Comparison of ENCODE assay signal across 15 cellular contexts in the genomic region with DNA sequence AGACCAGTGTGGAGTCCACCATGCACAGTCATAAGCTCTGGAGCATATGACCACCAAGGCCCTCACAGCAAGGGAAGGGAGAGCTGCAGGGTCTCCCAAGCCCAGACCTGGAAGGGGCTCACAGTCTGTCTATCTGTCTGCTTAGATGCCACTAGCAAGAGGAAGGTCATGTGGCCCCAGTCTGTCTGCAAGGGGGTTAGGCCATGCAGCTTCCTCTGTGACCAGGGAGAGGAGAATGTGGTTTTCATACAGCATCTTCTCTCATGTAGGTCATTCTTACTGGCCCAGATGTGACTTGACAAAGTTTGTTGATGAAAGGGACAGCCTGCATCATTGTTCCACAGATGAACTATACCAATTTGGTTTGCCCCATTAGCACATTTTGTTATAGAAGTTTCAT.
DNase-seq lines count a peak whose midpoint lies in the region; ATAC-seq and TF ChIP-seq lines count a peak whose summit lies in the region.
"Had no signal": no experiment of that assay in that cellular context is flagged by ENCODE, and none has a peak within 500 bp of the region (broad histone marks: within the 10 kb centered on the region; RNA-seq: fewer than 3 reads in every experiment).

No MANE protein-coding gene starts in this region.

- H3K27me3 Mint-ChIP-seq in T-helper 17 cell, result no peaks in the 10 kb centered on the region
- H3K27me3 Mint-ChIP-seq in immature natural killer cell (ENCODE audit: low read depth in 3 of 3), result peaks cover 0 to 6% (median 0%) of the 10 kb centered on the region in 3 donors
- peaks cover 2% of the 10 kb centered on the region for H3K27me3 Mint-ChIP-seq in GM23338 (ENCODE audit: insufficient read depth, low read depth, poor library complexity)

- H2AFZ ChIP-seq in DND-41 (ENCODE audit: low read depth, low read length), result no peak overlapping the region
- H2AFZ ChIP-seq in GM23338, result no peak overlapping the region

- H3K79me2 ChIP-seq in DND-41 (ENCODE audit: insufficient read depth, low read length) (no peaks in the 10 kb centered on the region), GM23338 (replicated peaks; ENCODE audit: insufficient read depth) (no peaks in the 10 kb centered on the region)

- no peaks in the 10 kb centered on the region for H3K9me3 Mint-ChIP-seq in immature natural killer cell
- no peaks in the 10 kb centered on the region for H3K9me3 Mint-ChIP-seq in GM23338

- peaks cover 3% of the 10 kb centered on the region; the same call in 1 of the 2 replicates for H4K20me1 ChIP-seq in DND-41 (ENCODE audit: insufficient read depth, low read length)
- H4K20me1 ChIP-seq in GM23338 (replicated peaks; ENCODE audit: insufficient read depth), result no peaks in the 10 kb centered on the region
- H4K20me1 ChIP-seq: BLaER1 had no signal

- H3K36me3 Mint-ChIP-seq in T-helper 17 cell (ENCODE audit: low read depth), result no peaks in the 10 kb centered on the region
- H3K36me3 Mint-ChIP-seq in immature natural killer cell, result peaks cover 0 to 18% (median 0%) of the 10 kb centered on the region in 3 donors
- H3K36me3 Mint-ChIP-seq in GM23338 (ENCODE audit: low read depth), result no peaks in the 10 kb centered on the region

- no peaks in the 10 kb centered on the region for H3K9me2 ChIP-seq in GM23338 (ENCODE audit: insufficient read depth)

- H3K4me2 ChIP-seq in DND-41 (ENCODE audit: insufficient read depth, low read length) (peak overlapping the region; percentile 49), GM23338 (no peak overlapping the region)
- H3K4me2 ChIP-seq: BLaER1 had no signal

- peak overlapping the region; percentile 65; the same call in 1 of the 2 replicates for H3K27ac ChIP-seq in DND-41 (ENCODE audit: low read length)
- H3K27ac ChIP-seq in GM23338 (ENCODE audit: low read depth), result no peak overlapping the region
- H3K27ac ChIP-seq: BLaER1 had no signal

- no peaks in the 10 kb centered on the region for H3K36me3 ChIP-seq in DND-41 (ENCODE audit: insufficient read depth, low read length)
- H3K36me3 ChIP-seq in GM23338 (ENCODE audit: insufficient read depth), result no peaks in the 10 kb centered on the region
- H3K36me3 ChIP-seq: BLaER1 had no signal

- H3K4me1 ChIP-seq in DND-41 (ENCODE audit: insufficient read depth, low read length) (peaks cover 38% of the 10 kb centered on the region), GM23338 (ENCODE audit: insufficient read depth) (no peaks in the 10 kb centered on the region)

- peak; percentile 59; the same call in 2 of the 3 replicates for ATAC-seq in DND-41 (ENCODE audit: insufficient read depth, low read depth)
- ATAC-seq in T-helper 17 cell, result no peak
- no peak for ATAC-seq in GM23338

- TF ChIP-seq CTCF in DND-41 (IDR thresholded peaks at IDR 0.05; ENCODE audit: borderline replicate concordance, extremely low read depth, low read length, poor library complexity, severe bottlenecking), result no peak
- no peak for TF ChIP-seq CTCF in GM23338 (conservative IDR thresholded peaks at IDR 0.05; ENCODE audit: low read depth in 2 of 2)

- H3K27ac Mint-ChIP-seq in T-helper 17 cell (peak overlapping the region; percentile 76), immature natural killer cell (peak overlapping the region; percentile 53 to 88 (median 80)), GM23338 (no peak overlapping the region)

- H3K4me3 Mint-ChIP-seq in T-helper 17 cell (no peak overlapping the region), immature natural killer cell (peak overlapping the region; percentile 36 to 75 (median 63)), GM23338 (no peak overlapping the region)

- H3K4me1 Mint-ChIP-seq in T-helper 17 cell (peaks cover 48% of the 10 kb centered on the region), immature natural killer cell (peaks cover 64 to 69% of the 10 kb centered on the region in 2 donors), GM23338 (no peaks in the 10 kb centered on the region; the same call in 2 of the 3 replicates)

- H3F3A ChIP-seq in GM23338 (replicated peaks; ENCODE audit: low read depth), result no peaks in the 10 kb centered on the region

- H3K9ac ChIP-seq in DND-41 (ENCODE audit: low read depth, low read length), result peak overlapping the region; percentile 14; the same call in 1 of the 2 replicates
- H3K9ac ChIP-seq: BLaER1 had no signal

- H3K9me3 ChIP-seq in DND-41 (ENCODE audit: insufficient read depth, low read length, severe bottlenecking) (no peaks in the 10 kb centered on the region), T-helper 17 cell (ENCODE audit: control insufficient read depth, low read length, poor library complexity, severe bottlenecking) (no peaks in the 10 kb centered on the region)
- H3K9me3 ChIP-seq: BLaER1 had no signal

- DNase-seq in DND-41 (peak; percentile 30), KG1 (lab: John Stamatoyannopoulos, UW) (peak; percentile 11), T-helper 17 cell (no peak), immature natural killer cell (peak; percentile 46 to 53 (median 52)), midbrain (lab: John Stamatoyannopoulos, UW) (no peak), iPS-NIHi7 (ENCODE audit: extremely low spot score) (no peak), GM23338 (ENCODE audit: low spot score) (no peak), dermis blood vessel endothelial cell (no peak)
- DNase-seq: GDM1, GOT3, NCI-H187 treated with DMSO at 0.1 percent for 48 hours, NCI-H446 treated with DMSO at 0.1 percent for 48 hours, NCI-H774, SHP77 treated with DMSO at 0.1 percent for 48 hours had no signal

- H3K4me3 ChIP-seq in DND-41 (ENCODE audit: low read depth in 1 of 2, low read length in 2 of 2), result peak overlapping the region in 1 of 2 experiments; percentile 17; a peak in 1 of 4 replicates
- no peak overlapping the region for H3K4me3 ChIP-seq in GM23338
- H3K4me3 ChIP-seq: BLaER1 had no signal

- H3K27me3 ChIP-seq in DND-41 (ENCODE audit: insufficient read depth, low read length, poor library complexity), result no peaks in the 10 kb centered on the region
- H3K27me3 ChIP-seq in GM23338 (ENCODE audit: insufficient read depth), result no peaks in the 10 kb centered on the region
- H3K27me3 ChIP-seq: BLaER1 had no signal

TF ChIP-seq in GM23338, 12 proteins besides CTCF, POLR2A, EP300 and RAD21 (continues in another document):
- TF ChIP-seq ZNF331 (CRISPR knock-in tag; IDR thresholded peaks at IDR 0.05; ENCODE audit: low read depth) (no peak), CREB1 (CRISPR knock-in tag; IDR thresholded peaks at IDR 0.05; ENCODE audit: low read depth) (no peak), ZNF114 (CRISPR knock-in tag; IDR thresholded peaks at IDR 0.05) (no peak), STAT1 (IDR thresholded peaks at IDR 0.05; ENCODE audit: unreplicated experiment) (no peak), EZH2 (IDR thresholded peaks at IDR 0.05; ENCODE audit: low read depth, unreplicated experiment) (no peak)
- TF ChIP-seq, protein P1, sequence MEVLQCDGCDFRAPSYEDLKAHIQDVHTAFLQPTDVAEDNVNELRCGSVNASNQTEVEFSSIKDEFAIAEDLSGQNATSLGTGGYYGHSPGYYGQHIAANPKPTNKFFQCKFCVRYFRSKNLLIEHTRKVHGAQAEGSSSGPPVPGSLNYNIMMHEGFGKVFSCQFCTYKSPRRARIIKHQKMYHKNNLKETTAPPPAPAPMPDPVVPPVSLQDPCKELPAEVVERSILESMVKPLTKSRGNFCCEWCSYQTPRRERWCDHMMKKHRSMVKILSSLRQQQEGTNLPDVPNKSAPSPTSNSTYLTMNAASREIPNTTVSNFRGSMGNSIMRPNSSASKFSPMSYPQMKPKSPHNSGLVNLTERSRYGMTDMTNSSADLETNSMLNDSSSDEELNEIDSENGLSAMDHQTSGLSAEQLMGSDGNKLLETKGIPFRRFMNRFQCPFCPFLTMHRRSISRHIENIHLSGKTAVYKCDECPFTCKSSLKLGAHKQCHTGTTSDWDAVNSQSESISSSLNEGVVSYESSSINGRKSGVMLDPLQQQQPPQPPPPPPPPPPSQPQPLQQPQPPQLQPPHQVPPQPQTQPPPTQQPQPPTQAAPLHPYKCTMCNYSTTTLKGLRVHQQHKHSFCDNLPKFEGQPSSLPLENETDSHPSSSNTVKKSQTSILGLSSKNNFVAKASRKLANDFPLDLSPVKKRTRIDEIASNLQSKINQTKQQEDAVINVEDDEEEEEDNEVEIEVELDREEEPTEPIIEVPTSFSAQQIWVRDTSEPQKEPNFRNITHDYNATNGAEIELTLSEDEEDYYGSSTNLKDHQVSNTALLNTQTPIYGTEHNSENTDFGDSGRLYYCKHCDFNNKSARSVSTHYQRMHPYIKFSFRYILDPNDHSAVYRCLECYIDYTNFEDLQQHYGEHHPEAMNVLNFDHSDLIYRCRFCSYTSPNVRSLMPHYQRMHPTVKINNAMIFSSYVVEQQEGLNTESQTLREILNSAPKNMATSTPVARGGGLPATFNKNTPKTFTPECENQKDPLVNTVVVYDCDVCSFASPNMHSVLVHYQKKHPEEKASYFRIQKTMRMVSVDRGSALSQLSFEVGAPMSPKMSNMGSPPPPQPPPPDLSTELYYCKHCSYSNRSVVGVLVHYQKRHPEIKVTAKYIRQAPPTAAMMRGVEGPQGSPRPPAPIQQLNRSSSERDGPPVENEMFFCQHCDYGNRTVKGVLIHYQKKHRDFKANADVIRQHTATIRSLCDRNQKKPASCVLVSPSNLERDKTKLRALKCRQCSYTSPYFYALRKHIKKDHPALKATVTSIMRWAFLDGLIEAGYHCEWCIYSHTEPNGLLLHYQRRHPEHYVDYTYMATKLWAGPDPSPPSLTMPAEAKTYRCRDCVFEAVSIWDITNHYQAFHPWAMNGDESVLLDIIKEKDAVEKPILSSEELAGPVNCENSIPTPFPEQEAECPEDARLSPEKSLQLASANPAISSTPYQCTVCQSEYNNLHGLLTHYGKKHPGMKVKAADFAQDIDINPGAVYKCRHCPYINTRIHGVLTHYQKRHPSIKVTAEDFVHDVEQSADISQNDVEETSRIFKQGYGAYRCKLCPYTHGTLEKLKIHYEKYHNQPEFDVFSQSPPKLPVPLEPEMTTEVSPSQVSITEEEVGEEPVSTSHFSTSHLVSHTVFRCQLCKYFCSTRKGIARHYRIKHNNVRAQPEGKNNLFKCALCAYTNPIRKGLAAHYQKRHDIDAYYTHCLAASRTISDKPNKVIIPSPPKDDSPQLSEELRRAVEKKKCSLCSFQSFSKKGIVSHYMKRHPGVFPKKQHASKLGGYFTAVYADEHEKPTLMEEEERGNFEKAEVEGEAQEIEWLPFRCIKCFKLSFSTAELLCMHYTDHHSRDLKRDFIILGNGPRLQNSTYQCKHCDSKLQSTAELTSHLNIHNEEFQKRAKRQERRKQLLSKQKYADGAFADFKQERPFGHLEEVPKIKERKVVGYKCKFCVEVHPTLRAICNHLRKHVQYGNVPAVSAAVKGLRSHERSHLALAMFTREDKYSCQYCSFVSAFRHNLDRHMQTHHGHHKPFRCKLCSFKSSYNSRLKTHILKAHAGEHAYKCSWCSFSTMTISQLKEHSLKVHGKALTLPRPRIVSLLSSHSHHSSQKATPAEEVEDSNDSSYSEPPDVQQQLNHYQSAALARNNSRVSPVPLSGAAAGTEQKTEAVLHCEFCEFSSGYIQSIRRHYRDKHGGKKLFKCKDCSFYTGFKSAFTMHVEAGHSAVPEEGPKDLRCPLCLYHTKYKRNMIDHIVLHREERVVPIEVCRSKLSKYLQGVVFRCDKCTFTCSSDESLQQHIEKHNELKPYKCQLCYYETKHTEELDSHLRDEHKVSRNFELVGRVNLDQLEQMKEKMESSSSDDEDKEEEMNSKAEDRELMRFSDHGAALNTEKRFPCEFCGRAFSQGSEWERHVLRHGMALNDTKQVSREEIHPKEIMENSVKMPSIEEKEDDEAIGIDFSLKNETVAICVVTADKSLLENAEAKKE (CRISPR knock-in tag; IDR thresholded peaks at IDR 0.05), result no peak

Comparison
In these comparisons a context has a peak if more than half of its experiments do, and no peak if none do; other contexts are left out.
1. DNase-seq: peak in DND-41 (single experiment), KG1 (single experiment) and immature natural killer cell (3 of 3); none in T-helper 17 cell (0 of 3), midbrain (single experiment), iPS-NIHi7 (single experiment), GM23338 (single experiment) and dermis blood vessel endothelial cell (single experiment).
2. H3K4me3 Mint-ChIP-seq: peak in immature natural killer cell (5 of 5); none in T-helper 17 cell (single experiment) and GM23338 (single experiment).